ENCODE assay signal across 32 cellular contexts in the genomic region with DNA sequence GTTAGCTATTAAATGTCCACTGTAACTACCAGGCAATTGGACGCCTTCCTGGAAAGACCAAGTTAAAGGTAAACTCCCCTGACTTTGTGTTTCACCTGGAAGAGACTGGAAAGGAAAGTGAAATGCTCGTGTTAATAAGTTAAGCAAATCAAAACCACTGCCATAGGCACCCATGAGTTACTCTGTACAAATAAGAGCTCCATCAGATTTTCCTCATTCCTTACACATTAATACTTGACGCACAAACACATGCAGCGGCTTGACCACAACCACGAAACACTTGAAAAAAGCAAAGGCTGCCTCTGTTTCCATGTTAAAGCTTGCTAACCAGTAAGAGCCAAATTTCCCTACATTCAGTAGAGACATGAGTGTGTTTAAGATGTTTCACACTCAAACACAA. TPM values are rescaled to one million over a fixed set of nuclear protein-coding genes. Genes with fewer than 3 reads are reported as not detected.
DNase-seq lines count a peak whose midpoint lies in the region; ATAC-seq, FAIRE-seq and TF ChIP-seq lines count a peak whose summit lies in the region.
"Had no signal": no experiment of that assay in that cellular context is flagged by ENCODE, and none has a peak within 500 bp of the region (broad histone marks: within the 10 kb centered on the region; RNA-seq: fewer than 3 reads in every experiment).

No MANE protein-coding gene starts in this region.

- no peaks in the 10 kb centered on the region for H3K36me3 Mint-ChIP-seq in activated T-helper 2 cell treated with anti-CD3 and anti-CD28 coated beads, Interferon-gamma antibody, Interleukin-2, Interleukin-4, amounts not matched to agents 10 μg/mL and 5 μg/mL and 100 μg/mL, durations not matched to agents 14 hours and 24 hours and 36 hours (ENCODE audit: low read depth)
- H3K36me3 Mint-ChIP-seq: natural killer cell treated with Interleukin-12 subunit alpha and Interleukin-12 subunit beta and Interleukin-15 and Interleukin-18, amount 100 ng/mL, for 72 hours; T-cell; type B pancreatic cell had no signal

- H3K4me2 ChIP-seq in osteoblast (ENCODE audit: insufficient read depth, low read length), result peak overlapping the region; percentile 13
- H3K4me2 ChIP-seq: BLaER1 treated with 17β-estradiol and CSF1 and Interleukin-3, amounts not matched to agents 10 nM and 100 nM had no signal

- peak; percentile 17 for DNase-seq in EL
- DNase-seq in RCC 7860 (ENCODE audit: low spot score), result peak; percentile 66
- peak; percentile 71 to 81 for DNase-seq in foreskin keratinocyte
- DNase-seq in osteoblast (ENCODE audit: insufficient read length, low spot score, missing footprints), result no peak
- no peak for DNase-seq in ureter (ENCODE audit: low spot score)
- no peak for DNase-seq in NCI-H446 treated with DMSO at 0.1 percent for 48 hours (lab: John Stamatoyannopoulos, UW)
- DNase-seq in GM19239 (ENCODE audit: insufficient read length, low spot score), result no peak
- no peak for DNase-seq in activated T-helper 2 cell treated with anti-CD3 and anti-CD28 coated beads, Interferon-gamma antibody, Interleukin-2, Interleukin-4, amounts not matched to agents 10 μg/mL and 5 μg/mL and 100 μg/mL, durations not matched to agents 14 hours and 24 hours and 36 hours (ENCODE audit: low spot score)
- DNase-seq: activated CD4-positive, alpha-beta T cell treated with anti-CD3 and anti-CD28 coated beads for 4 hours; activated naive CD4-positive, alpha-beta T cell treated with anti-CD3 and anti-CD28 coated beads, Interleukin-2, amount 50 U/mL, for 16 hours; amniotic stem cell; GF-D8; glutamatergic neuron; GOT3; lower lobe of right lung; NCI-H146; NCI-H345; NCI-H82; occipital lobe; stimulated activated naive B cell treated with anti-CD40 and anti-IgM and Interleukin-4, amounts not matched to agents 10 μg/mL and 1 μg/mL and 100 μg/mL, for 72 hours; T-cell; WERI-Rb-1 had no signal

- no peaks in the 10 kb centered on the region for H3K27me3 ChIP-seq in foreskin keratinocyte
- H3K27me3 ChIP-seq in osteoblast (ENCODE audit: insufficient read depth, low read length), result peaks cover 36% of the 10 kb centered on the region
- H3K27me3 ChIP-seq: BLaER1 treated with 17β-estradiol and CSF1 and Interleukin-3, amounts not matched to agents 10 nM and 100 nM had no signal

- no peak overlapping the region for H3K4me3 ChIP-seq in osteoblast (ENCODE audit: insufficient read depth, low read length)
- H3K4me3 ChIP-seq: BLaER1 treated with 17β-estradiol and CSF1 and Interleukin-3, amounts not matched to agents 10 nM and 100 nM; lower lobe of right lung; SJSA1 had no signal

- no peaks in the 10 kb centered on the region for H3K36me3 ChIP-seq in osteoblast (ENCODE audit: insufficient read depth, low read length)
- H3K36me3 ChIP-seq: BLaER1 treated with 17β-estradiol and CSF1 and Interleukin-3, amounts not matched to agents 10 nM and 100 nM; lower lobe of right lung; SJSA1; WERI-Rb-1 had no signal

- no peak overlapping the region for H3K4me3 Mint-ChIP-seq in activated T-helper 2 cell treated with anti-CD3 and anti-CD28 coated beads, Interferon-gamma antibody, Interleukin-2, Interleukin-4, amounts not matched to agents 10 μg/mL and 5 μg/mL and 100 μg/mL, durations not matched to agents 14 hours and 24 hours and 36 hours (ENCODE audit: low read depth)
- H3K4me3 Mint-ChIP-seq: activated T-helper 17 cell treated with anti-CD3 and anti-CD28 coated beads, Interleukin-2, amount 50 U/mL, for 72 hours; natural killer cell treated with Interleukin-12 subunit alpha and Interleukin-12 subunit beta and Interleukin-15 and Interleukin-18, amount 100 ng/mL, for 72 hours; stimulated activated naive B cell treated with anti-CD40 and anti-IgM and Interleukin-4, amounts not matched to agents 10 μg/mL and 1 μg/mL and 100 μg/mL, for 72 hours; T-cell; type B pancreatic cell had no signal

- H3K27ac Mint-ChIP-seq in activated T-helper 2 cell treated with anti-CD3 and anti-CD28 coated beads, Interferon-gamma antibody, Interleukin-2, Interleukin-4, amounts not matched to agents 10 μg/mL and 5 μg/mL and 100 μg/mL, durations not matched to agents 14 hours and 24 hours and 36 hours, result no peak overlapping the region
- H3K27ac Mint-ChIP-seq: activated T-helper 17 cell treated with anti-CD3 and anti-CD28 coated beads, Interleukin-2, amount 50 U/mL, for 72 hours; natural killer cell treated with Interleukin-12 subunit alpha and Interleukin-12 subunit beta and Interleukin-15 and Interleukin-18, amount 100 ng/mL, for 72 hours; stimulated activated naive B cell treated with anti-CD40 and anti-IgM and Interleukin-4, amounts not matched to agents 10 μg/mL and 1 μg/mL and 100 μg/mL, for 72 hours; T-cell; type B pancreatic cell had no signal

- H3K79me2 ChIP-seq in osteoblast (ENCODE audit: insufficient read depth, low read length), result no peaks in the 10 kb centered on the region

- H2AFZ ChIP-seq in osteoblast (ENCODE audit: low read length), result no peak overlapping the region

- peaks cover 17% of the 10 kb centered on the region for H3K4me1 ChIP-seq in foreskin keratinocyte
- H3K4me1 ChIP-seq in osteoblast (ENCODE audit: insufficient read depth, low read length), result no peaks in the 10 kb centered on the region
- H3K4me1 ChIP-seq: BLaER1 treated with 17β-estradiol and CSF1 and Interleukin-3, amounts not matched to agents 10 nM and 100 nM; lower lobe of right lung; SJSA1 had no signal

- FAIRE-seq in RCC 7860 (lab: Jason Lieb, UNC), result peak; percentile 89
- no peak for FAIRE-seq in GM19239 (lab: Jason Lieb, UNC)
- FAIRE-seq: endothelial cell of umbilical vein had no signal

- no peaks in the 10 kb centered on the region for H3K9me3 ChIP-seq in osteoblast (ENCODE audit: low read depth, low read length)
- H3K9me3 ChIP-seq: BLaER1 treated with 17β-estradiol and CSF1 and Interleukin-3, amounts not matched to agents 10 nM and 100 nM; lower lobe of right lung; SJSA1 had no signal

- H3K4me1 Mint-ChIP-seq in activated T-helper 2 cell treated with anti-CD3 and anti-CD28 coated beads, Interferon-gamma antibody, Interleukin-2, Interleukin-4, amounts not matched to agents 10 μg/mL and 5 μg/mL and 100 μg/mL, durations not matched to agents 14 hours and 24 hours and 36 hours (ENCODE audit: low read depth), result no peaks in the 10 kb centered on the region
- H3K4me1 Mint-ChIP-seq: activated T-helper 17 cell treated with anti-CD3 and anti-CD28 coated beads, Interleukin-2, amount 50 U/mL, for 72 hours; stimulated activated naive B cell treated with anti-CD40 and anti-IgM and Interleukin-4, amounts not matched to agents 10 μg/mL and 1 μg/mL and 100 μg/mL, for 72 hours; T-cell had no signal

- TF ChIP-seq CTCF in foreskin keratinocyte (conservative IDR thresholded peaks at IDR 0.05) (no peak), osteoblast (IDR thresholded peaks at IDR 0.05; ENCODE audit: extremely low read depth, low read depth, low read length) (no peak)

- ATAC-seq in foreskin keratinocyte, result peak; percentile 50
- ATAC-seq: activated T-helper 17 cell treated with anti-CD3 and anti-CD28 coated beads, Interleukin-2, amount 50 U/mL, for 72 hours; natural killer cell treated with Interleukin-12 subunit alpha and Interleukin-12 subunit beta and Interleukin-15 and Interleukin-18, amount 100 ng/mL, for 72 hours; stimulated activated naive B cell treated with anti-CD40 and anti-IgM and Interleukin-4, amounts not matched to agents 10 μg/mL and 1 μg/mL and 100 μg/mL, for 72 hours; T-cell had no signal

- intact Hi-C loops in activated T-helper 2 cell treated with anti-CD3 and anti-CD28 coated beads, Interferon-gamma antibody, Interleukin-2, Interleukin-4, amounts not matched to agents 10 μg/mL and 5 μg/mL and 100 μg/mL, durations not matched to agents 14 hours and 24 hours and 36 hours (cut with micrococcal nuclease), result no loop called here

- no peaks in the 10 kb centered on the region for H3K9me3 Mint-ChIP-seq in activated T-helper 2 cell treated with anti-CD3 and anti-CD28 coated beads, Interferon-gamma antibody, Interleukin-2, Interleukin-4, amounts not matched to agents 10 μg/mL and 5 μg/mL and 100 μg/mL, durations not matched to agents 14 hours and 24 hours and 36 hours
- H3K9me3 Mint-ChIP-seq: activated T-helper 17 cell treated with anti-CD3 and anti-CD28 coated beads, Interleukin-2, amount 50 U/mL, for 72 hours; natural killer cell treated with Interleukin-12 subunit alpha and Interleukin-12 subunit beta and Interleukin-15 and Interleukin-18, amount 100 ng/mL, for 72 hours; stimulated activated naive B cell treated with anti-CD40 and anti-IgM and Interleukin-4, amounts not matched to agents 10 μg/mL and 1 μg/mL and 100 μg/mL, for 72 hours; T-cell; type B pancreatic cell had no signal

- peaks cover 29% of the 10 kb centered on the region for H3K27me3 Mint-ChIP-seq in activated T-helper 2 cell treated with anti-CD3 and anti-CD28 coated beads, Interferon-gamma antibody, Interleukin-2, Interleukin-4, amounts not matched to agents 10 μg/mL and 5 μg/mL and 100 μg/mL, durations not matched to agents 14 hours and 24 hours and 36 hours (ENCODE audit: low read depth)
- H3K27me3 Mint-ChIP-seq: stimulated activated naive B cell treated with anti-CD40 and anti-IgM and Interleukin-4, amounts not matched to agents 10 μg/mL and 1 μg/mL and 100 μg/mL, for 72 hours had no signal

- H3K27ac ChIP-seq in foreskin keratinocyte (no peak overlapping the region), osteoblast (ENCODE audit: low read depth, low read length) (no peak overlapping the region)
- H3K27ac ChIP-seq: BLaER1 treated with 17β-estradiol and CSF1 and Interleukin-3, amounts not matched to agents 10 nM and 100 nM; lower lobe of right lung; SJSA1; WERI-Rb-1 had no signal

- no peaks in the 10 kb centered on the region for H4K20me1 ChIP-seq in osteoblast (ENCODE audit: insufficient read depth, low read length)
- H4K20me1 ChIP-seq: BLaER1 treated with 17β-estradiol and CSF1 and Interleukin-3, amounts not matched to agents 10 nM and 100 nM had no signal

RNA-seq across cellular contexts. Expression of gene GCM1, which starts 19.8 kb away (rescaled TPM):
- total RNA-seq in foreskin keratinocyte (not detected in 2 replicates), osteoblast (not detected in 2 replicates), ureter (not detected)
- polyA plus RNA-seq in foreskin keratinocyte, result not detected in 2 replicates
- not detected in 2 replicates for total RNA-seq in activated T-helper 2 cell treated with anti-CD3 and anti-CD28 coated beads, Interferon-gamma antibody, Interleukin-2, Interleukin-4, amounts not matched to agents 10 μg/mL and 5 μg/mL and 100 μg/mL, durations not matched to agents 14 hours and 24 hours and 36 hours
- total RNA-seq: endothelial cell of umbilical vein, lower lobe of right lung, mucosa of gallbladder, occipital lobe, RPMI7951, SJSA1, skeletal muscle tissue had no signal
- polyA plus RNA-seq: AG04450, endothelial cell of umbilical vein had no signal

Comparison
In these comparisons a context has a peak if more than half of its experiments do, and no peak if none do; other contexts are left out.
1. DNase-seq: peak in EL (single experiment), RCC 7860 (single experiment) and foreskin keratinocyte (2 of 2); none in osteoblast (single experiment), ureter (single experiment), NCI-H446 treated with DMSO at 0.1 percent for 48 hours (single experiment), GM19239 (single experiment) and activated T-helper 2 cell treated with anti-CD3 and anti-CD28 coated beads, Interferon-gamma antibody, Interleukin-2, Interleukin-4, amounts not matched to agents 10 μg/mL and 5 μg/mL and 100 μg/mL, durations not matched to agents 14 hours and 24 hours and 36 hours (single experiment).